In the genomic region with DNA sequence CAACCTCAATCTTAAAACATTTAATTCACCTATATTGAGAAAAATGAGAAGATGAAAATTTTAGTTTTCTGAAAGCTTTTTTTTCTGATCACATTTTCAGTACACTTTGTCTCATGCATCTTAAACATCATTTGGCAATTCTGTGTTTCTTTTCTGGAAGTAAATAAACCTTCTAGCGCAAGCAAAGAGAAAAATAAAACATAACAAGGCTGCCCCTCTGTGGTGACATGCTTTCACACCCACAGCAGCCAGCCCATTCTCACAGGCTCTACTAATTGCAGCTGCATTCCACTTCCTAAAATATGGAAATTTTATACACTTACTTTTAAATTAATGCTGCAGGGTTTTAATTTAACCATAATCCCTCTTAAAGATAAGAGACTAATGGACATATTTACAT, we compare ENCODE assay signal across 10 cellular contexts.
DNase-seq lines count a peak whose midpoint lies in the region; ATAC-seq, FAIRE-seq and TF ChIP-seq lines count a peak whose summit lies in the region.
"Had no signal": no experiment of that assay in that cellular context is flagged by ENCODE, and none has a peak within 500 bp of the region (broad histone marks: within the 10 kb centered on the region; RNA-seq: fewer than 3 reads in every experiment).

No MANE protein-coding gene starts in this region.

- peak; percentile 74 to 89 (median 86) for ATAC-seq in right lobe of liver
- ATAC-seq in activated T-helper 17 cell treated with anti-CD3 and anti-CD28 coated beads, Interleukin-2, amount 50 U/mL, for 72 hours (replicated peaks): no peak

- H3K27ac ChIP-seq in right lobe of liver: peak overlapping the region; percentile 19 to 72 (median 54)

- peaks cover 0 to 11% (median 0%) of the 10 kb centered on the region in 4 donors for H3K4me1 ChIP-seq in right lobe of liver

- no peak overlapping the region for H3K4me3 ChIP-seq in AG10803 (ENCODE audit: low read length)
- no peak overlapping the region for H3K4me3 ChIP-seq in bronchial epithelial cell (ENCODE audit: low read depth, low read length)
- H3K4me3 ChIP-seq in right lobe of liver: peak overlapping the region in 1 of 3 donors; percentile 2

- H3K27ac Mint-ChIP-seq in activated T-helper 17 cell treated with anti-CD3 and anti-CD28 coated beads, Interleukin-2, amount 50 U/mL, for 72 hours: no peak overlapping the region

- no peaks in the 10 kb centered on the region for H3K9me3 Mint-ChIP-seq in activated T-helper 17 cell treated with anti-CD3 and anti-CD28 coated beads, Interleukin-2, amount 50 U/mL, for 72 hours

- no peak for FAIRE-seq in bronchial epithelial cell (lab: Jason Lieb, UNC)

- H3K36me3 Mint-ChIP-seq in activated T-helper 17 cell treated with anti-CD3 and anti-CD28 coated beads, Interleukin-2, amount 50 U/mL, for 72 hours (ENCODE audit: low read depth): no peaks in the 10 kb centered on the region

- intact Hi-C loops in right lobe of liver (cut with DNase I): no loop called here

- no peaks in the 10 kb centered on the region for H3K36me3 ChIP-seq in bronchial epithelial cell (ENCODE audit: control insufficient read depth, insufficient read depth, low read length)
- H3K36me3 ChIP-seq in right lobe of liver: no peaks in the 10 kb centered on the region

- no peak overlapping the region for H3K4me3 Mint-ChIP-seq in activated T-helper 17 cell treated with anti-CD3 and anti-CD28 coated beads, Interleukin-2, amount 50 U/mL, for 72 hours

- H3K27me3 ChIP-seq in bronchial epithelial cell (ENCODE audit: control insufficient read depth, insufficient read depth, low read length) (no peaks in the 10 kb centered on the region), right lobe of liver (no peaks in the 10 kb centered on the region)

- no peaks in the 10 kb centered on the region for H3K9me3 ChIP-seq in right lobe of liver

- H3K27me3 Mint-ChIP-seq in activated T-helper 17 cell treated with anti-CD3 and anti-CD28 coated beads, Interleukin-2, amount 50 U/mL, for 72 hours: no peaks in the 10 kb centered on the region

- no peak for TF ChIP-seq POLR2A in right lobe of liver (IDR thresholded peaks at IDR 0.05)

- peak; percentile 57 for TF ChIP-seq CTCF in AG10803 (conservative IDR thresholded peaks at IDR 0.05; ENCODE audit: low read length)
- peak; percentile 11 for TF ChIP-seq CTCF in bronchial epithelial cell (IDR thresholded peaks at IDR 0.05; ENCODE audit: insufficient read depth, low read length, severe bottlenecking)
- TF ChIP-seq CTCF in right lobe of liver (IDR thresholded peaks at IDR 0.05): peak; percentile 48 to 70 (median 62)

- DNase-seq in AG10803 (ENCODE audit: low read depth) (peak; percentile 34), KBM-7 (peak; percentile 13), bronchial epithelial cell (ENCODE audit: low read depth) (peak; percentile 10), right lobe of liver (peak in 2 of 3 donors; percentile 23 to 49), 8988T (no peak)
- DNase-seq in stimulated activated CD4-positive, alpha-beta T cell treated with anti-CD3 and anti-CD28 coated beads, Interleukin-4, amount 100 ng/mL, for 24 hours: no peak
- DNase-seq in activated CD4-positive, CD25-positive, alpha-beta regulatory T cell (lab: John Stamatoyannopoulos, UW): no peak
- DNase-seq: NCI-H2107; stimulated activated CD4-positive, alpha-beta T cell treated with anti-CD3 and anti-CD28 coated beads, Interleukin-4, amount 100 ng/mL, for 4 hours had no signal

- WGBS in right lobe of liver (ENCODE audit: insufficient coverage, low coverage, low lambda C conversion rate, missing lambda C conversion rate): 22% methylated on average over 1 of the region's 1 CpG

- H3K4me1 Mint-ChIP-seq in activated T-helper 17 cell treated with anti-CD3 and anti-CD28 coated beads, Interleukin-2, amount 50 U/mL, for 72 hours: no peaks in the 10 kb centered on the region

- in situ Hi-C loops in KBM-7 (cut with MboI; ENCODE audit: low pct_unique_long_range_greater_than_20kb, low sequenced_read_pairs): no loop called here

Comparison
In these comparisons a context has a peak if more than half of its experiments do, and no peak if none do; other contexts are left out.
1. DNase-seq: peak in AG10803 (single experiment), KBM-7 (single experiment), bronchial epithelial cell (single experiment) and right lobe of liver (2 of 3); none in stimulated activated CD4-positive, alpha-beta T cell treated with anti-CD3 and anti-CD28 coated beads, Interleukin-4, amount 100 ng/mL, for 24 hours (single experiment), activated CD4-positive, CD25-positive, alpha-beta regulatory T cell (0 of 4) and 8988T (single experiment).
2. CTCF ChIP-seq: peak in every context shown above with its lines; median percentile 62 in right lobe of liver; 57 in AG10803; 11 in bronchial epithelial cell.